ENCODE assay signal across 8 cellular contexts in genomic region chr11:118401151-118401879, GRCh38. TPM values are rescaled to one million over a fixed set of nuclear protein-coding genes. Genes with fewer than 3 reads are reported as not detected.
DNase-seq lines count a peak whose midpoint lies in the region; ATAC-seq and TF ChIP-seq lines count a peak whose summit lies in the region.

Gene ATP5MG, plus strand, starts transcription at chr11:118401606. Its CDS starts 60 bp downstream, at chr11:118401666.

- H3K4me3 ChIP-seq in DOHH2 (ENCODE audit: low read length) (peak within 1 kb of the TSS; percentile 92), HAP-1 (peak within 1 kb of the TSS; percentile 75)

- peaks cover 60% of the 10 kb centered on the region for H3K4me1 ChIP-seq in DOHH2 (ENCODE audit: control insufficient read depth, low read length)
- H3K4me1 ChIP-seq in HAP-1 = peaks cover 5% of the 10 kb centered on the region

- peak within 1 kb of the TSS; percentile 86 for H3K4me2 ChIP-seq in DOHH2 (ENCODE audit: low read length)

- peak within 1 kb of the TSS; percentile 64 for H3K27ac ChIP-seq in DOHH2 (ENCODE audit: low read depth, low read length)
- peak within 1 kb of the TSS; percentile 85 for H3K27ac ChIP-seq in temporal lobe (ENCODE audit: low read depth, low read length)

- TF ChIP-seq CTCF in DOHH2 (IDR thresholded peaks at IDR 0.05; ENCODE audit: low read depth, low read length, poor library complexity, severe bottlenecking) = no peak
- no peak for TF ChIP-seq CTCF in omental fat pad (IDR thresholded peaks at IDR 0.05)

- H3K27me3 ChIP-seq in DOHH2 (ENCODE audit: control insufficient read depth, low read length) (no peaks in the 10 kb centered on the region), HAP-1 (ENCODE audit: low read depth) (no peaks in the 10 kb centered on the region)

- H3F3A ChIP-seq in DOHH2 (ENCODE audit: control insufficient read depth, insufficient read depth) = peaks cover 19% of the 10 kb centered on the region

- peak; percentile 74 to 75 for ATAC-seq in activated naive CD4-positive, alpha-beta T cell treated with anti-CD3 and anti-CD28 coated beads, Interleukin-2, amount 50 U/mL, for 72 hours
- peak; percentile 57 for ATAC-seq in omental fat pad (ENCODE audit: low FRiP score)

- H4K20me1 ChIP-seq in DOHH2 (ENCODE audit: control insufficient read depth, insufficient read depth, low read depth, low read length) = peaks cover 30% of the 10 kb centered on the region

- peaks cover 27 to 31% of the 10 kb centered on the region in 2 donors for H3K36me3 Mint-ChIP-seq in activated naive CD4-positive, alpha-beta T cell treated with anti-CD3 and anti-CD28 coated beads, Interleukin-2, amount 50 U/mL, for 72 hours

- H3K9me3 ChIP-seq in DOHH2 (ENCODE audit: control insufficient read depth, insufficient read depth, low read length) = no peaks in the 10 kb centered on the region
- H3K9me3 ChIP-seq in HAP-1 = no peaks in the 10 kb centered on the region

- H3K36me3 ChIP-seq in DOHH2 (ENCODE audit: control insufficient read depth, low read length) = peaks cover 74% of the 10 kb centered on the region
- peaks cover 27% of the 10 kb centered on the region for H3K36me3 ChIP-seq in HAP-1 (replicated peaks)

- peaks cover 56% of the 10 kb centered on the region for H3K79me2 ChIP-seq in DOHH2 (ENCODE audit: control insufficient read depth, low read length)

- peak; percentile 81 to 93 for DNase-seq in HAP-1 (ENCODE audit: low spot score in 2 of 2)
- peak; percentile 98 for DNase-seq in NCI-H1092 treated with DMSO at 0.1 percent for 48 hours (lab: John Stamatoyannopoulos, UW)
- peak; percentile 87 for DNase-seq in SKM-1 treated with dmso at 0.1 percent for 144 hours (lab: John Stamatoyannopoulos, UW; ENCODE audit: unreplicated experiment)
- DNase-seq in activated naive CD4-positive, alpha-beta T cell treated with anti-CD3 and anti-CD28 coated beads, Interleukin-2, amount 50 U/mL, for 72 hours (ENCODE audit: low spot score in 2 of 2) = peak; percentile 89 to 90
- peak; percentile 88 for DNase-seq in glomerular visceral epithelial cell (ENCODE audit: extremely low spot score)
- peak; percentile 77 for DNase-seq in omental fat pad (ENCODE audit: low spot score)

- no peaks in the 10 kb centered on the region for H3K9me3 Mint-ChIP-seq in activated naive CD4-positive, alpha-beta T cell treated with anti-CD3 and anti-CD28 coated beads, Interleukin-2, amount 50 U/mL, for 72 hours

- H3K9me2 ChIP-seq in DOHH2 (replicated peaks; ENCODE audit: control insufficient read depth, low read length) = no peaks in the 10 kb centered on the region

- peak within 1 kb of the TSS; percentile 94 to 99 for H3K27ac Mint-ChIP-seq in activated naive CD4-positive, alpha-beta T cell treated with anti-CD3 and anti-CD28 coated beads, Interleukin-2, amount 50 U/mL, for 72 hours

- in situ Hi-C loops in HAP-1 (cut with MboI; ENCODE audit: low sequenced_read_pairs) = loop anchor here (5.0 kb wide), 1 partner anchor 91 kb away; no protein-coding TSS in a partner anchor

RNA-seq across cellular contexts. Expression of gene ATP5MG, which starts in this region (rescaled TPM):
- 100 to 1,000 TPM; 231 to 249 TPM for total RNA-seq in activated naive CD4-positive, alpha-beta T cell treated with anti-CD3 and anti-CD28 coated beads, Interleukin-2, amount 50 U/mL, for 72 hours
- total RNA-seq in omental fat pad = 10 to 100 TPM; 38.1 to 57.1 (median 51.9) TPM
- total RNA-seq in temporal lobe = 76.5 TPM

Comparison
In these comparisons a context has a peak if more than half of its experiments do, and no peak if none do; other contexts are left out.
1. Peak in every context shown above with its lines: DNase-seq, ATAC-seq, H3K4me3 ChIP-seq and H3K27ac ChIP-seq.